8 cellular contexts compared by ENCODE assay signal in the genomic region with DNA sequence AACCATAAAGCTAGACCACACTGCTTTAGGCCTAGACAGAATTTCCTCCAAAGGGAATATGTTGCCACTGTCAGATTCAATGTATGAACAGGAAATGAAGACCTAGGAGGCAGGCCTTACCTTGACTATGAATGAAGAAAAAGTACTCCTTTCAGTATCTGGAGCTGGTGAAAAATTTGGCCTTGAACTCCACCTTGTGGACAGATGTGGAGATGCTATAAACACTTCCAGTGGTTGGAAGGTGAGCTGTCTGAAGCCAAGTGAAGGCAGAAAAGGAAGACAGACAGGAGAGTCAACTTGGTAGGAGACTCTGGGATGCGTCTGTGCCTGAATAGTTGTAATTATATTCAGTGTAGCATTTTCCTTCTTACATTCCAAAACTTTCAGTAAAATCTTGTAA.
A peak's percentile ranks its signal among the peaks of the same experiment; 100 is the strongest.
DNase-seq lines count a peak whose midpoint lies in the region; ATAC-seq lines count a peak whose summit lies in the region.

No MANE protein-coding gene starts in this region.

- peak; percentile 62 to 71 for ATAC-seq in activated CD4-positive, CD25-positive, alpha-beta regulatory T cell treated with anti-CD3 and anti-CD28 coated beads, Interleukin-2, amount 50 U/mL, for 24 hours
- peak; percentile 90 for ATAC-seq in GM21447 (IDR thresholded peaks at IDR 0.05; ENCODE audit: unreplicated experiment)

- DNase-seq in activated CD4-positive, CD25-positive, alpha-beta regulatory T cell (lab: John Stamatoyannopoulos, UW) = no peak
- DNase-seq in HK-2 (ENCODE audit: unreplicated experiment) (peak; percentile 19), OCI-M1 (lab: John Stamatoyannopoulos, UW) (peak; percentile 63), amniotic epithelial cell (ENCODE audit: low read depth) (peak; percentile 31), iPS-NIHi11 (ENCODE audit: low spot score) (peak; percentile 42)
- peak in 2 of 3 experiments; percentile 3 to 23 for DNase-seq in stimulated activated CD4-positive, alpha-beta T cell treated with anti-CD3 and anti-CD28 coated beads, TNF-alpha, amount 100 ng/mL, for 24 hours (ENCODE audit: low read depth in 3 of 3)

Comparison
In these comparisons a context has a peak if more than half of its experiments do, and no peak if none do; other contexts are left out.
1. DNase-seq: peak in HK-2 (single experiment), OCI-M1 (single experiment), amniotic epithelial cell (single experiment), iPS-NIHi11 (single experiment) and stimulated activated CD4-positive, alpha-beta T cell treated with anti-CD3 and anti-CD28 coated beads, TNF-alpha, amount 100 ng/mL, for 24 hours (2 of 3); none in activated CD4-positive, CD25-positive, alpha-beta regulatory T cell (0 of 4).